ENCODE assay signal across 7 cellular contexts in genomic region chr13:77330009-77330471, GRCh38.
DNase-seq lines count a peak whose midpoint lies in the region; ATAC-seq and TF ChIP-seq lines count a peak whose summit lies in the region.

No MANE protein-coding gene starts in this region.

- no peaks in the 10 kb centered on the region for H3K36me3 ChIP-seq in muscle layer of colon (ENCODE audit: insufficient read depth, low read length)

- peak overlapping the region; percentile 4 for H3K9ac ChIP-seq in muscle layer of colon (ENCODE audit: low read length)

- H3K4me1 ChIP-seq in muscle layer of colon (ENCODE audit: insufficient read depth, low read length) = peaks cover 10% of the 10 kb centered on the region

- DNase-seq in NCI-H526 treated with DMSO at 0.1 percent for 48 hours (lab: John Stamatoyannopoulos, UW) (peak; percentile 93), choroid plexus epithelial cell (ENCODE audit: low read depth) (peak; percentile 42), NCI-H345 treated with DMSO at 0.1 percent for 48 hours (lab: John Stamatoyannopoulos, UW; ENCODE audit: unreplicated experiment) (no peak), inferior parietal cortex (ENCODE audit: extremely low spot score) (no peak)

- ATAC-seq in GM19351 (IDR thresholded peaks at IDR 0.05; ENCODE audit: unreplicated experiment) (peak; percentile 0), HG03045 (IDR thresholded peaks at IDR 0.05; ENCODE audit: unreplicated experiment) (no peak)

- H3K4me3 ChIP-seq in choroid plexus epithelial cell (ENCODE audit: low read depth, low read length) (peak overlapping the region; percentile 86), muscle layer of colon (ENCODE audit: low read depth in 1 of 2, low read length in 2 of 2) (peak overlapping the region; percentile 82 to 90)

- H3K27me3 ChIP-seq in muscle layer of colon (ENCODE audit: control insufficient read depth in 1 of 2, insufficient read depth in 2 of 2, low read length in 2 of 2) = no peaks in the 10 kb centered on the region

- H3K9me3 ChIP-seq in muscle layer of colon (ENCODE audit: low read length) = no peaks in the 10 kb centered on the region

- no peak for TF ChIP-seq CTCF in choroid plexus epithelial cell (conservative IDR thresholded peaks at IDR 0.05; ENCODE audit: low read depth, low read length)

- peak overlapping the region; percentile 92 for H3K27ac ChIP-seq in muscle layer of colon (ENCODE audit: low read depth, low read length)

Comparison
In these comparisons a context has a peak if more than half of its experiments do, and no peak if none do; other contexts are left out.
1. DNase-seq: peak in NCI-H526 treated with DMSO at 0.1 percent for 48 hours (single experiment) and choroid plexus epithelial cell (single experiment); none in NCI-H345 treated with DMSO at 0.1 percent for 48 hours (single experiment) and inferior parietal cortex (single experiment).